1 cellular context compared by ENCODE assay signal in the genomic region with DNA sequence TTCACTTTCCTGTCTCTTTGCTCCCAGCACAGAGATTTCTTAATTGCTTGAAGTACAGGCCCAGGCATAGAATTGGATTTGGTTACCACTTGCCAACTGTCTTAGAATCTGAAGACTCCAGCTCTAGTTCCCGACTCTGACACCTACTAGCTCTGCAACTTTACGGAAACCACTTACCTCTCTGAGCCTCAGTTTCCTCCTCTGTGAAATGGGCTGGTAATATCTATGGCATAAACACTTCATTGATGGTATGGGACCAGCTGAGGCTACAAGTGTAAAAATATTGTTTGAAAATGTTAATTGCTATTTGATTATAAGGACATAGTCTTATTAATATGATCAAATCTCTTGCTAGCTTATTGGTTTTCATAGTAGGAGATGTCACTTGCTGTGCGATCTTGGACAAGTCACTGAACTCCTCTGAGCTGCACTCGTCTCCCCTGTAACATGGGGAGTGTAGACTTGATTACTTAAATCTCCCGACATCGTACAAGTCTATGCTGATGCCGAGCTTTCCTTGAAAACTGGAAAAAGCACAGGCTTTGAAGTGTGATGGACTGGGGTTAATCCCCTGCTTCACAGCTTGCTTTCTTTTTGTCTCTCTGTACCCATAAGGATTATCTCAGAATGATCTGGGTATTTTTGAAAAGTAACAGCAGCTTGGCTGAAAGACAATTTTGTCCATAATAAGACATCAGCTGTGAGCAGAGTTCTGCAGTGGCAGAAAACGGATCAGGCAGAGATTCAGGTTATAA.
TF ChIP-seq lines count a peak whose summit lies in the region.

No MANE protein-coding gene starts in this region.

TF ChIP-seq in HepG2, 621 proteins besides CTCF, POLR2A, EP300 and RAD21:
- TF ChIP-seq ZNF629 (CRISPR knock-in tag; conservative IDR thresholded peaks at IDR 0.05) (peak; percentile 69), CCDC6 (CRISPR knock-in tag; IDR thresholded peaks at IDR 0.05) (no peak)
